In genomic region chr9:89431930-89432725, GRCh38 we compare ENCODE assay signal across 12 cellular contexts.
DNase-seq lines count a peak whose midpoint lies in the region; ATAC-seq and TF ChIP-seq lines count a peak whose summit lies in the region.
"Had no signal": no experiment of that assay in that cellular context is flagged by ENCODE, and none has a peak within 500 bp of the region (broad histone marks: within the 10 kb centered on the region; RNA-seq: fewer than 3 reads in every experiment).

No MANE protein-coding gene starts in this region.

- H3K27me3 ChIP-seq in CD4-positive, alpha-beta T cell (ENCODE audit: control insufficient read depth, insufficient read depth, low read length): no peaks in the 10 kb centered on the region
- no peaks in the 10 kb centered on the region for H3K27me3 ChIP-seq in mesenchymal stem cell (ENCODE audit: control insufficient read depth in 1 of 2, insufficient read depth in 1 of 2, low read length in 2 of 2)

- no peak overlapping the region for H2BK120ac ChIP-seq in mesenchymal stem cell (ENCODE audit: low read depth, low read length)

- peak overlapping the region in 1 of 2 experiments; percentile 18 for H3K18ac ChIP-seq in mesenchymal stem cell (ENCODE audit: low read depth in 1 of 2, low read length in 2 of 2)

- no peak overlapping the region for H3K4ac ChIP-seq in mesenchymal stem cell (ENCODE audit: low read depth in 1 of 2, low read length in 2 of 2)

- H3K36me3 Mint-ChIP-seq in CD4-positive, alpha-beta T cell (ENCODE audit: low read depth): peaks cover 60% of the 10 kb centered on the region
- peaks cover 25% of the 10 kb centered on the region for H3K36me3 Mint-ChIP-seq in activated T-helper 1 cell treated with anti-CD3 and anti-CD28 coated beads, Interleukin-12 subunit alpha, Interleukin-12 subunit beta, Interleukin-2, Interleukin-4 antibody, amounts not matched to agents 30 ng/mL and 10 ng/mL and 1 ng/mL, durations not matched to agents 14 hours and 24 hours and 36 hours (ENCODE audit: low read depth)
- no peaks in the 10 kb centered on the region for H3K36me3 Mint-ChIP-seq in osteocyte (ENCODE audit: unreplicated experiment)

- H3K79me1 ChIP-seq in mesenchymal stem cell (replicated peaks; ENCODE audit: low read length, poor library complexity, severe bottlenecking): peaks cover 40% of the 10 kb centered on the region

- peak overlapping the region; percentile 3 for H3K4me3 Mint-ChIP-seq in CD4-positive, alpha-beta T cell
- H3K4me3 Mint-ChIP-seq in activated T-helper 1 cell treated with anti-CD3 and anti-CD28 coated beads, Interleukin-12 subunit alpha, Interleukin-12 subunit beta, Interleukin-2, Interleukin-4 antibody, amounts not matched to agents 30 ng/mL and 10 ng/mL and 1 ng/mL, durations not matched to agents 14 hours and 24 hours and 36 hours: no peak overlapping the region
- no peak overlapping the region for H3K4me3 Mint-ChIP-seq in osteocyte (ENCODE audit: unreplicated experiment)

- H3K4me1 ChIP-seq in mesenchymal stem cell (ENCODE audit: control insufficient read depth, insufficient read depth, low read depth, low read length): peaks cover 65% of the 10 kb centered on the region

- POLR2A ChIA-PET in CD4-positive, alpha-beta T cell (lab: Charles Lee): interaction anchor here (1.2 to 1.5 kb wide), 3 partner anchors 8 to 65 kb away, joined by 3 to 5 read pairs (median 4); no protein-coding TSS in a partner anchor

- no peak overlapping the region for H3K14ac ChIP-seq in mesenchymal stem cell (ENCODE audit: low read length in 2 of 2)

- no peaks in the 10 kb centered on the region for H3K27me3 Mint-ChIP-seq in CD4-positive, alpha-beta T cell
- no peaks in the 10 kb centered on the region for H3K27me3 Mint-ChIP-seq in activated T-helper 1 cell treated with anti-CD3 and anti-CD28 coated beads, Interleukin-12 subunit alpha, Interleukin-12 subunit beta, Interleukin-2, Interleukin-4 antibody, amounts not matched to agents 30 ng/mL and 10 ng/mL and 1 ng/mL, durations not matched to agents 14 hours and 24 hours and 36 hours (ENCODE audit: insufficient read depth)
- no peaks in the 10 kb centered on the region for H3K27me3 Mint-ChIP-seq in osteocyte (ENCODE audit: unreplicated experiment)

- intact Hi-C loops in CD4-positive, alpha-beta T cell (cut with DNase I, micrococcal nuclease): no loop called here
- intact Hi-C loops in activated T-helper 1 cell treated with anti-CD3 and anti-CD28 coated beads, Interleukin-12 subunit alpha, Interleukin-12 subunit beta, Interleukin-2, Interleukin-4 antibody, amounts not matched to agents 30 ng/mL and 10 ng/mL and 1 ng/mL, durations not matched to agents 14 hours and 24 hours and 36 hours (cut with micrococcal nuclease): no loop called here
- intact Hi-C loops in head of caudate nucleus (cut with DNase I): no loop called here

- no peak overlapping the region for H2BK15ac ChIP-seq in mesenchymal stem cell (ENCODE audit: low read depth, poor library complexity, severe bottlenecking)

- H3K4me3 ChIP-seq in mesenchymal stem cell (ENCODE audit: insufficient read depth in 1 of 2, low read depth in 1 of 2, low read length in 2 of 2): no peak overlapping the region
- H3K4me3 ChIP-seq: skin epidermis had no signal

- H3K9ac ChIP-seq in mesenchymal stem cell (ENCODE audit: low read length): no peak overlapping the region

- H2BK12ac ChIP-seq in mesenchymal stem cell (ENCODE audit: low read length in 2 of 2): no peak overlapping the region

- no peaks in the 10 kb centered on the region for H3K9me3 Mint-ChIP-seq in CD4-positive, alpha-beta T cell
- H3K9me3 Mint-ChIP-seq in activated T-helper 1 cell treated with anti-CD3 and anti-CD28 coated beads, Interleukin-12 subunit alpha, Interleukin-12 subunit beta, Interleukin-2, Interleukin-4 antibody, amounts not matched to agents 30 ng/mL and 10 ng/mL and 1 ng/mL, durations not matched to agents 14 hours and 24 hours and 36 hours: no peaks in the 10 kb centered on the region
- H3K9me3 Mint-ChIP-seq in osteocyte (ENCODE audit: unreplicated experiment): no peaks in the 10 kb centered on the region

- peaks cover 95% of the 10 kb centered on the region for H3K4me1 Mint-ChIP-seq in CD4-positive, alpha-beta T cell (ENCODE audit: low read depth)
- peaks cover 80% of the 10 kb centered on the region for H3K4me1 Mint-ChIP-seq in activated T-helper 1 cell treated with anti-CD3 and anti-CD28 coated beads, Interleukin-12 subunit alpha, Interleukin-12 subunit beta, Interleukin-2, Interleukin-4 antibody, amounts not matched to agents 30 ng/mL and 10 ng/mL and 1 ng/mL, durations not matched to agents 14 hours and 24 hours and 36 hours (ENCODE audit: low read depth)
- H3K4me1 Mint-ChIP-seq in osteocyte (ENCODE audit: unreplicated experiment): no peaks in the 10 kb centered on the region

- peaks cover 0 to 28% of the 10 kb centered on the region in 2 experiments for H3K36me3 ChIP-seq in mesenchymal stem cell (ENCODE audit: control insufficient read depth in 1 of 2, insufficient read depth in 2 of 2, low read depth in 1 of 2, low read length in 2 of 2)

- no peak for TF ChIP-seq CTCF in CD4-positive, alpha-beta T cell (IDR thresholded peaks at IDR 0.05)
- no peak for TF ChIP-seq CTCF in osteocyte (IDR thresholded peaks at IDR 0.05)

- 91% methylated on average over 4 of the region's 6 CpGs for WGBS in mesenchymal stem cell

- H2AFZ ChIP-seq in mesenchymal stem cell (ENCODE audit: low read depth, low read length): no peak overlapping the region

- no peak overlapping the region for H3K23ac ChIP-seq in mesenchymal stem cell (ENCODE audit: low read length in 2 of 2)

- CTCF ChIA-PET in CD4-positive, alpha-beta T cell (lab: Charles Lee): interaction anchor here (1.3 to 10.2 kb wide), 2 partner anchors 28 to 118 kb away, joined by 3 to 156 read pairs; no protein-coding TSS in a partner anchor

- ATAC-seq in CD4-positive, alpha-beta T cell (ENCODE audit: poor library complexity): no peak
- peak; percentile 27 for ATAC-seq in HG02763 (IDR thresholded peaks at IDR 0.05; ENCODE audit: unreplicated experiment)

- no peak overlapping the region for H3K4me2 ChIP-seq in mesenchymal stem cell (ENCODE audit: low read length, poor library complexity, severe bottlenecking)

- no peak overlapping the region for H4K8ac ChIP-seq in mesenchymal stem cell (ENCODE audit: low read length)

- peak overlapping the region; percentile 48 for H2AK5ac ChIP-seq in mesenchymal stem cell (ENCODE audit: low read length, severe bottlenecking)

- DNase-seq in CD4-positive, alpha-beta T cell: no peak
- no peak for DNase-seq in activated T-helper 1 cell treated with anti-CD3 and anti-CD28 coated beads, Interleukin-12 subunit alpha, Interleukin-12 subunit beta, Interleukin-2, Interleukin-4 antibody, amounts not matched to agents 30 ng/mL and 10 ng/mL and 1 ng/mL, durations not matched to agents 14 hours and 24 hours and 36 hours (ENCODE audit: low spot score)
- DNase-seq in mesenchymal stem cell: no peak
- no peak for DNase-seq in head of caudate nucleus
- DNase-seq in NCI-H226: no peak
- no peak for DNase-seq in iPS-NIHi7 (ENCODE audit: extremely low spot score)
- DNase-seq in osteocyte (ENCODE audit: extremely low spot score, unreplicated experiment): no peak
- DNase-seq: Calu3, NCI-H446, SHP77 had no signal

- no peaks in the 10 kb centered on the region for H3K9me3 ChIP-seq in CD4-positive, alpha-beta T cell (ENCODE audit: control insufficient read depth, low read length)
- no peaks in the 10 kb centered on the region for H3K9me3 ChIP-seq in mesenchymal stem cell (ENCODE audit: control insufficient read depth, low read length)

- H3K27ac Mint-ChIP-seq in CD4-positive, alpha-beta T cell: peak overlapping the region; percentile 96
- H3K27ac Mint-ChIP-seq in activated T-helper 1 cell treated with anti-CD3 and anti-CD28 coated beads, Interleukin-12 subunit alpha, Interleukin-12 subunit beta, Interleukin-2, Interleukin-4 antibody, amounts not matched to agents 30 ng/mL and 10 ng/mL and 1 ng/mL, durations not matched to agents 14 hours and 24 hours and 36 hours: peak overlapping the region; percentile 60
- no peak overlapping the region for H3K27ac Mint-ChIP-seq in osteocyte (ENCODE audit: unreplicated experiment)

- no peak overlapping the region for H4K91ac ChIP-seq in mesenchymal stem cell (ENCODE audit: low read length)

- H2BK5ac ChIP-seq in mesenchymal stem cell (ENCODE audit: low read depth, low read length, poor library complexity, severe bottlenecking): no peak overlapping the region

- peak overlapping the region; percentile 44 for H3K27ac ChIP-seq in CD4-positive, alpha-beta T cell (ENCODE audit: low read depth, low read length)
- no peak overlapping the region for H3K27ac ChIP-seq in mesenchymal stem cell (ENCODE audit: low read length, poor library complexity, severe bottlenecking)
